1 cellular context compared by ENCODE assay signal in genomic region chr3:180093535-180093934, GRCh38.
TF ChIP-seq lines count a peak whose summit lies in the region.

No MANE protein-coding gene starts in this region.

TF ChIP-seq in GM23338, 12 proteins besides CTCF, POLR2A, EP300 and RAD21 (continued from another document):
- TF ChIP-seq ZNF462 (CRISPR knock-in tag; IDR thresholded peaks at IDR 0.05), result no peak
- TF ChIP-seq CREB1 (CRISPR knock-in tag; IDR thresholded peaks at IDR 0.05; ENCODE audit: low read depth), result no peak
- TF ChIP-seq ETS1 (IDR thresholded peaks at IDR 0.05), result no peak
- no peak for TF ChIP-seq ZNF114 (CRISPR knock-in tag; IDR thresholded peaks at IDR 0.05)
